13 cellular contexts compared by ENCODE assay signal in genomic region chr2:216112926-216113325, GRCh38. TPM values are rescaled to one million over a fixed set of nuclear protein-coding genes. Genes with fewer than 3 reads are reported as not detected.
DNase-seq lines count a peak whose midpoint lies in the region; ATAC-seq and TF ChIP-seq lines count a peak whose summit lies in the region.
"Had no signal": no experiment of that assay in that cellular context is flagged by ENCODE, and none has a peak within 500 bp of the region (broad histone marks: within the 10 kb centered on the region; RNA-seq: fewer than 3 reads in every experiment).

No MANE protein-coding gene starts in this region.

- ATAC-seq in activated T-cell treated with anti-CD3 and anti-CD28 coated beads, Interleukin-2, amount 50 U/mL, for 4 hours: no peak
- ATAC-seq in stimulated activated memory B cell treated with anti-CD40 and anti-IgM and Interleukin-4, amounts not matched to agents 10 μg/mL and 1 μg/mL and 100 μg/mL, for 72 hours: no peak
- ATAC-seq in HG03039 (IDR thresholded peaks at IDR 0.05; ENCODE audit: unreplicated experiment): no peak
- ATAC-seq: left cardiac atrium had no signal

- H3K4me1 ChIP-seq in OCI-LY7 (ENCODE audit: insufficient read depth, low read length, poor library complexity, severe bottlenecking): peaks cover 65% of the 10 kb centered on the region

- TF ChIP-seq CTCF in OCI-LY7 (conservative IDR thresholded peaks at IDR 0.05; ENCODE audit: low read length): no peak
- TF ChIP-seq CTCF in chondrocyte (IDR thresholded peaks at IDR 0.05): no peak

- peaks cover 73% of the 10 kb centered on the region for H3K36me3 Mint-ChIP-seq in activated T-cell treated with anti-CD3 and anti-CD28 coated beads, Interleukin-2, amount 50 U/mL, for 4 hours (ENCODE audit: insufficient read depth)
- H3K36me3 Mint-ChIP-seq in chondrocyte (ENCODE audit: low read depth): peaks cover 24% of the 10 kb centered on the region
- peaks cover 67% of the 10 kb centered on the region for H3K36me3 Mint-ChIP-seq in stimulated activated memory B cell treated with anti-CD40 and anti-IgM and Interleukin-4, amounts not matched to agents 10 μg/mL and 1 μg/mL and 100 μg/mL, for 72 hours

- H3K36me3 ChIP-seq in OCI-LY7 (ENCODE audit: insufficient read depth, low read length): peaks cover 78% of the 10 kb centered on the region

- H3K4me2 ChIP-seq in OCI-LY7 (ENCODE audit: low read length): peak overlapping the region; percentile 71; the same call in 1 of the 2 replicates

- no peaks in the 10 kb centered on the region for H3K9me3 Mint-ChIP-seq in activated T-cell treated with anti-CD3 and anti-CD28 coated beads, Interleukin-2, amount 50 U/mL, for 4 hours
- no peaks in the 10 kb centered on the region for H3K9me3 Mint-ChIP-seq in chondrocyte (ENCODE audit: low read depth)
- no peaks in the 10 kb centered on the region for H3K9me3 Mint-ChIP-seq in stimulated activated memory B cell treated with anti-CD40 and anti-IgM and Interleukin-4, amounts not matched to agents 10 μg/mL and 1 μg/mL and 100 μg/mL, for 72 hours

- no peak for DNase-seq in activated T-cell treated with anti-CD3 and anti-CD28 coated beads, Interleukin-2, amount 50 U/mL, for 4 hours
- DNase-seq in activated T-cell treated with anti-CD3 and anti-CD28 coated beads, Interleukin-2, amount 50 U/mL, for 1 hour: no peak
- DNase-seq in OCI-LY7 (ENCODE audit: low spot score) (no peak), chondrocyte (ENCODE audit: low spot score) (no peak), amniotic stem cell (lab: John Stamatoyannopoulos, UW) (no peak), 8988T (no peak)
- DNase-seq: effector memory CD4-positive, alpha-beta T cell; KBM-7; left cardiac atrium; occipital lobe; stimulated activated CD4-positive, alpha-beta T cell treated with anti-CD3 and anti-CD28 coated beads, Interleukin-12 subunit alpha, Interleukin-12 subunit beta, amount 100 ng/mL, for 4 hours had no signal

- peaks cover 77% of the 10 kb centered on the region for H3K79me2 ChIP-seq in OCI-LY7 (ENCODE audit: insufficient read depth, low read depth, low read length)

- H3K9me2 ChIP-seq in OCI-LY7 (ENCODE audit: insufficient read depth, low read length): no peaks in the 10 kb centered on the region

- H3K4me3 Mint-ChIP-seq in activated T-cell treated with anti-CD3 and anti-CD28 coated beads, Interleukin-2, amount 50 U/mL, for 4 hours: peak overlapping the region; percentile 5
- no peak overlapping the region for H3K4me3 Mint-ChIP-seq in chondrocyte (ENCODE audit: unreplicated experiment)
- no peak overlapping the region for H3K4me3 Mint-ChIP-seq in stimulated activated memory B cell treated with anti-CD40 and anti-IgM and Interleukin-4, amounts not matched to agents 10 μg/mL and 1 μg/mL and 100 μg/mL, for 72 hours

- no peak overlapping the region for H3K4me3 ChIP-seq in OCI-LY7 (ENCODE audit: low read depth, low read length, poor library complexity, severe bottlenecking)

- H4K20me1 ChIP-seq in OCI-LY7 (ENCODE audit: insufficient read depth, low read length): peaks cover 47% of the 10 kb centered on the region

- POLR2A ChIA-PET in OCI-LY7 (lab: Charles Lee): interaction anchor here (1.2 kb wide), 1 partner anchor 28 kb away, joined by 3 read pairs; no protein-coding TSS in a partner anchor

- H3K9me3 ChIP-seq in OCI-LY7 (ENCODE audit: low read length): no peaks in the 10 kb centered on the region

- CTCF ChIA-PET in OCI-LY7 (lab: Charles Lee; ENCODE audit: unreplicated experiment): no interaction called here

- no peak overlapping the region for H2AFZ ChIP-seq in OCI-LY7 (ENCODE audit: low read length)

- H3K27ac ChIP-seq in OCI-LY7 (ENCODE audit: low read depth, low read length, poor library complexity, severe bottlenecking): peak overlapping the region; percentile 45

- BruUV-seq in OCI-LY7 (replicated peaks; lab: Mats Ljungman, UMichigan): no TSS peak

- peak overlapping the region; percentile 43 for H3K27ac Mint-ChIP-seq in chondrocyte (ENCODE audit: unreplicated experiment)
- H3K27ac Mint-ChIP-seq in stimulated activated memory B cell treated with anti-CD40 and anti-IgM and Interleukin-4, amounts not matched to agents 10 μg/mL and 1 μg/mL and 100 μg/mL, for 72 hours: peak overlapping the region; percentile 95

- H3K4me1 Mint-ChIP-seq in activated T-cell treated with anti-CD3 and anti-CD28 coated beads, Interleukin-2, amount 50 U/mL, for 4 hours (ENCODE audit: low read depth): peaks cover 82% of the 10 kb centered on the region
- peaks cover 63% of the 10 kb centered on the region for H3K4me1 Mint-ChIP-seq in chondrocyte (ENCODE audit: low read depth)
- peaks cover 57% of the 10 kb centered on the region for H3K4me1 Mint-ChIP-seq in stimulated activated memory B cell treated with anti-CD40 and anti-IgM and Interleukin-4, amounts not matched to agents 10 μg/mL and 1 μg/mL and 100 μg/mL, for 72 hours

- H3K27me3 Mint-ChIP-seq in activated T-cell treated with anti-CD3 and anti-CD28 coated beads, Interleukin-2, amount 50 U/mL, for 4 hours (ENCODE audit: low read depth): no peaks in the 10 kb centered on the region
- no peaks in the 10 kb centered on the region for H3K27me3 Mint-ChIP-seq in chondrocyte (ENCODE audit: low read depth)
- no peaks in the 10 kb centered on the region for H3K27me3 Mint-ChIP-seq in stimulated activated memory B cell treated with anti-CD40 and anti-IgM and Interleukin-4, amounts not matched to agents 10 μg/mL and 1 μg/mL and 100 μg/mL, for 72 hours

- intact Hi-C loops in OCI-LY7 (cut with micrococcal nuclease; ENCODE audit: unreplicated experiment): no loop called here

RNA-seq across cellular contexts. Expression of gene XRCC5, which starts 3.8 kb away (rescaled TPM):
- 100 to 1,000 TPM; 460 to 524 (median 513) TPM for total RNA-seq in activated T-cell treated with anti-CD3 and anti-CD28 coated beads, Interleukin-2, amount 50 U/mL, for 4 hours
- total RNA-seq in OCI-LY7 (2014; rRNA removed; shearing (Covaris generic)): 174 and 180 TPM in 2 replicates
- total RNA-seq in OCI-LY7 (2022): 294 and 344 TPM in 2 replicates
- total RNA-seq in chondrocyte: 154 to 236 TPM (median 158 TPM) in 3 replicates

RNA-seq across cellular contexts. Expression of gene TMEM169, which starts 31.2 kb away (rescaled TPM):
- under 1 TPM; 0.08 to 0.53 (median 0.27) TPM for total RNA-seq in activated T-cell treated with anti-CD3 and anti-CD28 coated beads, Interleukin-2, amount 50 U/mL, for 4 hours
- total RNA-seq in OCI-LY7 (2014; rRNA removed; shearing (Covaris generic)): 0.09 and 0.59 TPM in 2 replicates
- total RNA-seq in OCI-LY7 (2022): 0.42 and 0.57 TPM in 2 replicates
- 1.3 to 2.0 TPM (median 1.5 TPM) in 3 replicates for total RNA-seq in chondrocyte

RNA-seq across cellular contexts. Expression of gene PECR, which starts 31.3 kb away (rescaled TPM):
- 1 to 10 TPM; 4.7 to 6.9 (median 6.0) TPM for total RNA-seq in activated T-cell treated with anti-CD3 and anti-CD28 coated beads, Interleukin-2, amount 50 U/mL, for 4 hours
- 2.3 and 7.3 TPM in 2 replicates for total RNA-seq in OCI-LY7 (2014; rRNA removed; shearing (Covaris generic))
- total RNA-seq in OCI-LY7 (2022) (5.3 and 5.7 TPM in 2 replicates), chondrocyte (6.6 to 10.1 TPM (median 9.1 TPM) in 3 replicates)
